Comparison of ENCODE assay signal across 9 cellular contexts in genomic region chr10:70602665-70603438, GRCh38.
DNase-seq lines count a peak whose midpoint lies in the region; ATAC-seq lines count a peak whose summit lies in the region.
"Had no signal": no experiment of that assay in that cellular context is flagged by ENCODE, and none has a peak within 500 bp of the region (broad histone marks: within the 10 kb centered on the region; RNA-seq: fewer than 3 reads in every experiment).

Gene PRF1, minus strand, starts transcription at chr10:70602741. Its CDS starts 1,839 bp downstream, at chr10:70600902.

- DNase-seq in CD1c-positive myeloid dendritic cell (ENCODE audit: extremely low spot score) (peak; percentile 38), HuH-7.5 (ENCODE audit: low spot score) (no peak), DMS 273 (lab: John Stamatoyannopoulos, UW; ENCODE audit: unreplicated experiment) (no peak), NCI-H2171 treated with DMSO at 0.1 percent for 48 hours (lab: John Stamatoyannopoulos, UW) (no peak)
- DNase-seq in activated CD4-positive, alpha-beta T cell treated with anti-CD3 and anti-CD28 coated beads for 24 hours (ENCODE audit: low read depth in 2 of 2), result peak; percentile 33 to 54
- peak; percentile 88 for DNase-seq in activated naive CD8-positive, alpha-beta T cell treated with anti-CD3 and anti-CD28 coated beads, Interleukin-2, amount 50 U/mL, for 24 hours
- peak; percentile 32 to 39 for DNase-seq in stimulated activated CD4-positive, alpha-beta T cell treated with anti-CD3 and anti-CD28 coated beads, Interleukin-15, amount 100 ng/mL, for 1 hour (ENCODE audit: low read depth in 1 of 2, low spot score in 1 of 2)
- DNase-seq: NCI-H146 had no signal

- peak; percentile 83 for ATAC-seq in activated naive CD8-positive, alpha-beta T cell treated with anti-CD3 and anti-CD28 coated beads, Interleukin-2, amount 50 U/mL, for 24 hours
- no peak for ATAC-seq in GM18873 (IDR thresholded peaks at IDR 0.05; ENCODE audit: low FRiP score, unreplicated experiment)

- H3K4me1 Mint-ChIP-seq in activated naive CD8-positive, alpha-beta T cell treated with anti-CD3 and anti-CD28 coated beads, Interleukin-2, amount 50 U/mL, for 24 hours, result peaks cover 72% of the 10 kb centered on the region

- H3K27ac Mint-ChIP-seq in activated naive CD8-positive, alpha-beta T cell treated with anti-CD3 and anti-CD28 coated beads, Interleukin-2, amount 50 U/mL, for 24 hours, result peak within 1 kb of the TSS; percentile 93

- H3K9me3 Mint-ChIP-seq in activated naive CD8-positive, alpha-beta T cell treated with anti-CD3 and anti-CD28 coated beads, Interleukin-2, amount 50 U/mL, for 24 hours, result peaks cover 3% of the 10 kb centered on the region

- H3K36me3 Mint-ChIP-seq in activated naive CD8-positive, alpha-beta T cell treated with anti-CD3 and anti-CD28 coated beads, Interleukin-2, amount 50 U/mL, for 24 hours (ENCODE audit: low read depth), result peaks cover 39% of the 10 kb centered on the region

- peak within 1 kb of the TSS; percentile 98 for H3K4me3 Mint-ChIP-seq in activated naive CD8-positive, alpha-beta T cell treated with anti-CD3 and anti-CD28 coated beads, Interleukin-2, amount 50 U/mL, for 24 hours

- H3K27me3 Mint-ChIP-seq in activated naive CD8-positive, alpha-beta T cell treated with anti-CD3 and anti-CD28 coated beads, Interleukin-2, amount 50 U/mL, for 24 hours, result no peaks in the 10 kb centered on the region

Comparison
In these comparisons a context has a peak if more than half of its experiments do, and no peak if none do; other contexts are left out.
1. DNase-seq: peak in CD1c-positive myeloid dendritic cell (single experiment), activated CD4-positive, alpha-beta T cell treated with anti-CD3 and anti-CD28 coated beads for 24 hours (2 of 2), activated naive CD8-positive, alpha-beta T cell treated with anti-CD3 and anti-CD28 coated beads, Interleukin-2, amount 50 U/mL, for 24 hours (single experiment) and stimulated activated CD4-positive, alpha-beta T cell treated with anti-CD3 and anti-CD28 coated beads, Interleukin-15, amount 100 ng/mL, for 1 hour (2 of 2); none in HuH-7.5 (single experiment), DMS 273 (single experiment) and NCI-H2171 treated with DMSO at 0.1 percent for 48 hours (single experiment).